Comparison of ENCODE assay signal across 8 cellular contexts in genomic region chr2:240586198-240586918, GRCh38. TPM values are rescaled to one million over a fixed set of nuclear protein-coding genes. Genes with fewer than 3 reads are reported as not detected.
DNase-seq lines count a peak whose midpoint lies in the region; ATAC-seq and TF ChIP-seq lines count a peak whose summit lies in the region.

CAPN10 (plus strand) TSS chr2:240586734; CDS start chr2:240586912, 178 bp downstream.

- H3K36me3 ChIP-seq in muscle layer of duodenum (ENCODE audit: control insufficient read depth in 1 of 2, insufficient read depth in 2 of 2, low read length in 2 of 2) = peaks cover 16 to 25% of the 10 kb centered on the region in 2 donors

- peak within 1 kb of the TSS; percentile 93 for H3K27ac Mint-ChIP-seq in activated T-cell treated with anti-CD3 and anti-CD28 coated beads, Interleukin-2, amount 50 U/mL, for 24 hours

- peaks cover 19 to 37% of the 10 kb centered on the region in 2 donors for H3K4me1 ChIP-seq in muscle layer of duodenum (ENCODE audit: control insufficient read depth in 1 of 2, insufficient read depth in 2 of 2, low read length in 2 of 2)

- H3K27me3 Mint-ChIP-seq in activated T-cell treated with anti-CD3 and anti-CD28 coated beads, Interleukin-2, amount 50 U/mL, for 24 hours = no peaks in the 10 kb centered on the region

- H3K27me3 ChIP-seq in muscle layer of duodenum (ENCODE audit: low read depth, low read length) = no peaks in the 10 kb centered on the region

- peaks cover 64% of the 10 kb centered on the region for H3K4me1 Mint-ChIP-seq in activated T-cell treated with anti-CD3 and anti-CD28 coated beads, Interleukin-2, amount 50 U/mL, for 24 hours (ENCODE audit: low read depth)

- H3K27ac ChIP-seq in muscle layer of duodenum (ENCODE audit: low read length) = peak within 1 kb of the TSS; percentile 93

- DNase-seq in DMS153 treated with DMSO at 0.1 percent for 48 hours (lab: John Stamatoyannopoulos, UW; ENCODE audit: unreplicated experiment) (peak; percentile 83), KBM-7 (peak; percentile 95)
- DNase-seq in activated T-cell treated with anti-CD3 and anti-CD28 coated beads, Interleukin-2, amount 50 U/mL, for 24 hours = peak; percentile 97
- peak; percentile 92 to 98 for DNase-seq in stimulated activated CD8-positive, alpha-beta memory T cell treated with anti-CD3 and anti-CD28 coated beads, Interleukin-7, amount 100 ng/mL, for 4 hours (ENCODE audit: low read depth in 2 of 2)

- H3K4me3 Mint-ChIP-seq in activated T-cell treated with anti-CD3 and anti-CD28 coated beads, Interleukin-2, amount 50 U/mL, for 24 hours = peak within 1 kb of the TSS; percentile 97

- H3K36me3 Mint-ChIP-seq in activated T-cell treated with anti-CD3 and anti-CD28 coated beads, Interleukin-2, amount 50 U/mL, for 24 hours (ENCODE audit: low read depth) = peaks cover 63% of the 10 kb centered on the region

- ATAC-seq in GM21717 (IDR thresholded peaks at IDR 0.05; ENCODE audit: unreplicated experiment) = peak; percentile 58
- peak; percentile 90 for ATAC-seq in esophagus mucosa

- in situ Hi-C loops in KBM-7 (cut with MboI; ENCODE audit: low pct_unique_long_range_greater_than_20kb, low sequenced_read_pairs) = no loop called here

- H3K4me3 ChIP-seq in muscle layer of duodenum (ENCODE audit: low read depth in 1 of 2, low read length in 2 of 2) = peak within 1 kb of the TSS; percentile 87 to 94

- no peaks in the 10 kb centered on the region for H3K9me3 ChIP-seq in muscle layer of duodenum (ENCODE audit: control insufficient read depth in 1 of 2, low read length in 2 of 2)

- no peaks in the 10 kb centered on the region for H3K9me3 Mint-ChIP-seq in activated T-cell treated with anti-CD3 and anti-CD28 coated beads, Interleukin-2, amount 50 U/mL, for 24 hours

TF ChIP-seq in PFSK-1, 5 proteins besides CTCF, POLR2A, EP300 and RAD21:
- TF ChIP-seq FOXP2 (optimal IDR thresholded peaks at IDR 0.05; ENCODE audit: borderline replicate concordance, extremely low read depth, extremely low read length, insufficient read depth) (no peak), TAF1 (IDR thresholded peaks at IDR 0.05; ENCODE audit: borderline replicate concordance, insufficient read depth, low read length) (0 out of 2 replicates have a peak, but pooled peaks have one; percentile 42), REST (IDR thresholded peaks at IDR 0.05; ENCODE audit: insufficient read depth in 1 of 2, low read depth in 2 of 2, low read length in 2 of 2) (peak in 1 of 2 experiments; percentile 34; a peak in 1 of 4 replicates), SIN3A (IDR thresholded peaks at IDR 0.05; ENCODE audit: borderline replicate concordance, insufficient read depth, low read length) (no peak), POLR2AphosphoS5 (IDR thresholded peaks at IDR 0.05; ENCODE audit: low read depth, low read length) (peak; percentile 84)
TF ChIP-seq in PFSK-1: peak in this region for 3.

RNA-seq across cellular contexts. Expression of gene CAPN10, which starts in this region (rescaled TPM):
- 42.4 TPM for polyA plus RNA-seq in PFSK-1 (2012; ENCODE audit: insufficient read length, low read depth)
- 10.5 TPM for total RNA-seq in esophagus mucosa

Comparison
In these comparisons a context has a peak if more than half of its experiments do, and no peak if none do; other contexts are left out.
1. Peak in every context shown above with its lines: DNase-seq, ATAC-seq, H3K4me3 ChIP-seq and H3K27ac ChIP-seq.